ENCODE assay signal across 10 cellular contexts in genomic region chr2:213224366-213224765, GRCh38.
"Had no signal": no experiment of that assay in that cellular context is flagged by ENCODE, and none has a peak within 500 bp of the region (broad histone marks: within the 10 kb centered on the region; RNA-seq: fewer than 3 reads in every experiment).

No MANE protein-coding gene starts in this region.

- H3K4me3 Mint-ChIP-seq: activated CD4-positive, alpha-beta memory T cell treated with anti-CD3 and anti-CD28 coated beads for 36 hours; activated naive CD8-positive, alpha-beta T cell treated with anti-CD3 and anti-CD28 coated beads, Interleukin-2, amount 10 ng/mL, durations not matched to agents 7 days and 5 days; activated T-cell treated with anti-CD3 and anti-CD28 coated beads, Interleukin-2, amount 50 U/mL, for 72 hours; stimulated activated naive CD8-positive, alpha-beta T cell treated with anti-CD3 and anti-CD28 coated beads, Interleukin-15, amount 100 ng/mL, for 72 hours had no signal

- H3K27ac Mint-ChIP-seq: activated CD4-positive, alpha-beta memory T cell treated with anti-CD3 and anti-CD28 coated beads for 36 hours; activated naive CD8-positive, alpha-beta T cell treated with anti-CD3 and anti-CD28 coated beads, Interleukin-2, amount 10 ng/mL, durations not matched to agents 7 days and 5 days; activated T-cell treated with anti-CD3 and anti-CD28 coated beads, Interleukin-2, amount 50 U/mL, for 72 hours; stimulated activated naive CD8-positive, alpha-beta T cell treated with anti-CD3 and anti-CD28 coated beads, Interleukin-15, amount 100 ng/mL, for 72 hours had no signal

- H3K27me3 Mint-ChIP-seq: activated CD4-positive, alpha-beta memory T cell treated with anti-CD3 and anti-CD28 coated beads for 36 hours; stimulated activated naive CD8-positive, alpha-beta T cell treated with anti-CD3 and anti-CD28 coated beads, Interleukin-15, amount 100 ng/mL, for 72 hours had no signal

- H3K4me3 ChIP-seq: gastrocnemius medialis, heart right ventricle, testis had no signal

- DNase-seq: activated CD4-positive, alpha-beta memory T cell treated with anti-CD3 and anti-CD28 coated beads for 36 hours; activated CD4-positive, CD25-positive, alpha-beta regulatory T cell treated with anti-CD3 and anti-CD28 coated beads, Interleukin-2, amount 50 U/mL, for 72 hours; activated naive CD8-positive, alpha-beta T cell treated with anti-CD3 and anti-CD28 coated beads, Interleukin-2, amount 10 ng/mL, durations not matched to agents 7 days and 5 days; activated T-cell treated with anti-CD3 and anti-CD28 coated beads, Interleukin-2, amount 50 U/mL, for 72 hours; aorta; gastrocnemius medialis; heart right ventricle; stimulated activated CD4-positive, alpha-beta T cell treated with anti-CD3 and anti-CD28 coated beads, Interleukin-4, amount 100 ng/mL, for 4 hours; stimulated activated naive CD8-positive, alpha-beta T cell treated with anti-CD3 and anti-CD28 coated beads, Interleukin-15, amount 100 ng/mL, for 72 hours; testis had no signal

- H3K9me3 Mint-ChIP-seq: activated CD4-positive, alpha-beta memory T cell treated with anti-CD3 and anti-CD28 coated beads for 36 hours; activated naive CD8-positive, alpha-beta T cell treated with anti-CD3 and anti-CD28 coated beads, Interleukin-2, amount 10 ng/mL, durations not matched to agents 7 days and 5 days; activated T-cell treated with anti-CD3 and anti-CD28 coated beads, Interleukin-2, amount 50 U/mL, for 72 hours; stimulated activated naive CD8-positive, alpha-beta T cell treated with anti-CD3 and anti-CD28 coated beads, Interleukin-15, amount 100 ng/mL, for 72 hours had no signal

- H3K36me3 Mint-ChIP-seq: activated CD4-positive, alpha-beta memory T cell treated with anti-CD3 and anti-CD28 coated beads for 36 hours; activated naive CD8-positive, alpha-beta T cell treated with anti-CD3 and anti-CD28 coated beads, Interleukin-2, amount 10 ng/mL, durations not matched to agents 7 days and 5 days had no signal

- H3K27me3 ChIP-seq: gastrocnemius medialis, heart right ventricle, testis had no signal

- H3K9me3 ChIP-seq: gastrocnemius medialis, heart right ventricle, testis had no signal

- H3K36me3 ChIP-seq: gastrocnemius medialis, heart right ventricle had no signal

- H3K27ac ChIP-seq: gastrocnemius medialis, heart right ventricle, testis had no signal

- ATAC-seq: activated T-cell treated with anti-CD3 and anti-CD28 coated beads, Interleukin-2, amount 50 U/mL, for 72 hours; gastrocnemius medialis; heart right ventricle; stimulated activated naive CD8-positive, alpha-beta T cell treated with anti-CD3 and anti-CD28 coated beads, Interleukin-15, amount 100 ng/mL, for 72 hours had no signal

- H3K4me1 ChIP-seq: gastrocnemius medialis, heart right ventricle, testis had no signal
